In genomic region chr4:38606587-38606905, GRCh38 we compare ENCODE assay signal across 1 cellular context.
TF ChIP-seq lines count a peak whose summit lies in the region.

No MANE protein-coding gene starts in this region.

TF ChIP-seq in GM23338, 12 proteins besides CTCF, POLR2A, EP300 and RAD21 (continued from another document):
- TF ChIP-seq ZNF462 (CRISPR knock-in tag; IDR thresholded peaks at IDR 0.05), result no peak
- no peak for TF ChIP-seq REST (IDR thresholded peaks at IDR 0.05; ENCODE audit: unreplicated experiment)
- TF ChIP-seq CREB1 (CRISPR knock-in tag; IDR thresholded peaks at IDR 0.05; ENCODE audit: low read depth), result no peak
- no peak for TF ChIP-seq NANOG (IDR thresholded peaks at IDR 0.05; ENCODE audit: borderline replicate concordance)
- no peak for TF ChIP-seq STAT1 (IDR thresholded peaks at IDR 0.05; ENCODE audit: unreplicated experiment)
- no peak for TF ChIP-seq ZNF331 (CRISPR knock-in tag; IDR thresholded peaks at IDR 0.05; ENCODE audit: low read depth)
- TF ChIP-seq EZH2phosphoT487 (IDR thresholded peaks at IDR 0.05; ENCODE audit: unreplicated experiment), result no peak
- TF ChIP-seq POLR2AphosphoS5 (IDR thresholded peaks at IDR 0.05; ENCODE audit: low read depth), result no peak
- no peak for TF ChIP-seq JUNB (IDR thresholded peaks at IDR 0.05; ENCODE audit: unreplicated experiment)
